ENCODE assay signal across 28 cellular contexts in genomic region chr20:10379761-10380160, GRCh38.
"Had no signal": no experiment of that assay in that cellular context is flagged by ENCODE, and none has a peak within 500 bp of the region (broad histone marks: within the 10 kb centered on the region; RNA-seq: fewer than 3 reads in every experiment).

No MANE protein-coding gene starts in this region.

- DNase-seq: activated B cell treated with CpG ODN at 0.5 μM for 24 hours; activated CD4-positive, alpha-beta memory T cell treated with anti-CD3 and anti-CD28 coated beads for 36 hours; activated CD4-positive, alpha-beta T cell treated with anti-CD3 and anti-CD28 coated beads for 4 hours; activated CD4-positive, alpha-beta T cell treated with anti-CD3 and anti-CD28 coated beads, Interleukin-2, amount 50 U/mL, for 1 hour; activated CD4-positive, CD25-positive, alpha-beta regulatory T cell treated with anti-CD3 and anti-CD28 coated beads, Interleukin-2, amount 50 U/mL, for 72 hours; activated CD8-positive, alpha-beta memory T cell treated with anti-CD3 and anti-CD28 coated beads, Interleukin-2, amount 50 U/mL, for 4 hours; activated gamma-delta T cell treated with Interleukin-2 at 50 U/mL for 16 hours; activated naive CD4-positive, alpha-beta T cell treated with anti-CD3 and anti-CD28 coated beads for 36 hours; activated T-cell treated with anti-CD3 and anti-CD28 coated beads for 4 hours; activated T-cell treated with anti-CD3 and anti-CD28 coated beads, Interleukin-2, amount 50 U/mL, for 4 hours; adrenal gland; body of pancreas; Kasumi-1; KBM-7; MG63; NCI-H1048; NCI-H1694; NCI-H1930; NCI-H2081 treated with DMSO at 0.1 percent for 48 hours; NCI-H2171 treated with DMSO at 0.1 percent for 48 hours; NCI-H2227 treated with DMSO at 0.1 percent for 48 hours; NCI-H446; NCI-H510A treated with DMSO at 0.1 percent for 48 hours; NCI-H526 treated with DMSO at 0.1 percent for 48 hours; SW 1271; T-helper 1 cell; T-helper 2 cell; T-helper 9 cell had no signal
